7 cellular contexts compared by ENCODE assay signal in the genomic region with DNA sequence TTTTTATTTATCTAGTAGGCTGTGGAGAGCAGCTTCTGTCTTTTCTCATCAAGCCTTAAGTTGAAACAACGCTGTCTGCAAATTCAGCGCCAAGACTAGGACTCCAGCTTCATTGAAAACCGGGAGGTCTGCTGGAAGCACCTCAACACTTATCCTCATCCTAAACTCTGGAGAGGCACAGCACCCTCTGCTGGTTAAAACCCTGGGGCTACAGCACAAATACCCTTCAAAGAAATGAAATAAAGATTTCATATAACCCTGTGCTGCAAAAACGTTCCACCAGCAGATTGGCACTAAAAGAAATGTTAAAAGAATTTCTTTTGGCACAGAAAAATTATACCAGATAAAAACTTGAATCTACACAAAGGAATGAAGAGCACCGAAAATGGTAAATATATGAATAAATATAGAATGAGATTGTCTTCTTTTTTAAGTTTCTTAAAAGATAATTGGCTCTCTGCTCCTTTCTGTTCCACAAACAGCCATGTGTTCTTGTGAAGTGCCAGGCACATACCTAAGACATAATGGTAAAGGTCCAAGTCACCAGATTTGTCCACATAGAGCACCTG.
DNase-seq lines count a peak whose midpoint lies in the region; ATAC-seq and TF ChIP-seq lines count a peak whose summit lies in the region.

No MANE protein-coding gene starts in this region.

- peak; percentile 15 for DNase-seq in NCI-H774 (lab: John Stamatoyannopoulos, UW)
- peak; percentile 50 for DNase-seq in activated CD8-positive, alpha-beta memory T cell treated with anti-CD3 and anti-CD28 coated beads, Interleukin-2, amount 50 U/mL, for 4 hours
- peak; percentile 36 for DNase-seq in fibroblast of the aortic adventitia (ENCODE audit: low read depth)
- DNase-seq in retinal pigment epithelial cell (ENCODE audit: low read depth), result peak; percentile 16
- DNase-seq in HCEC 1CT, result no peak

- peak; percentile 70 for ATAC-seq in GM19351 (IDR thresholded peaks at IDR 0.05; ENCODE audit: unreplicated experiment)
- no peak for ATAC-seq in GM21526 (IDR thresholded peaks at IDR 0.05; ENCODE audit: low FRiP score, unreplicated experiment)

- H3K4me3 ChIP-seq in fibroblast of the aortic adventitia (ENCODE audit: low read depth, low read length) (no peak overlapping the region), retinal pigment epithelial cell (ENCODE audit: low read length) (no peak overlapping the region)

- TF ChIP-seq CTCF in fibroblast of the aortic adventitia (IDR thresholded peaks at IDR 0.05; ENCODE audit: insufficient read depth, low read length) (peak; percentile 53), retinal pigment epithelial cell (conservative IDR thresholded peaks at IDR 0.05; ENCODE audit: low read depth, low read length) (peak; percentile 79)
